In genomic region chr12:117298648-117299225, GRCh38 we compare ENCODE assay signal across 26 cellular contexts.
"Had no signal": no experiment of that assay in that cellular context is flagged by ENCODE, and none has a peak within 500 bp of the region (broad histone marks: within the 10 kb centered on the region; RNA-seq: fewer than 3 reads in every experiment).

No MANE protein-coding gene starts in this region.

- H3K27ac ChIP-seq: gastroesophageal sphincter, heart left ventricle, hepatocyte, neutrophil, pancreas, right atrium auricular region, thoracic aorta, tibial nerve, upper lobe of left lung had no signal

- H3K4me3 Mint-ChIP-seq: central memory CD8-positive, alpha-beta T cell; effector memory CD8-positive, alpha-beta T cell; naive thymus-derived CD4-positive, alpha-beta T cell; nephron had no signal

- H3K27ac Mint-ChIP-seq: effector memory CD8-positive, alpha-beta T cell; naive thymus-derived CD4-positive, alpha-beta T cell; nephron had no signal

- H3K4me3 ChIP-seq: gastroesophageal sphincter, heart left ventricle, hepatocyte, pancreas, right atrium auricular region, smooth muscle cell, thoracic aorta, tibial nerve, upper lobe of left lung had no signal

- DNase-seq: cortex of kidney; effector memory CD8-positive, alpha-beta T cell; foreskin fibroblast; heart left ventricle; kidney; mesenchymal stem cell; midbrain; naive thymus-derived CD4-positive, alpha-beta T cell; pancreas; stimulated activated CD4-positive, alpha-beta T cell treated with anti-CD3 and anti-CD28 coated beads, Interleukin-12 subunit alpha, Interleukin-12 subunit beta, amount 100 ng/mL, for 4 hours; stimulated activated CD4-positive, alpha-beta T cell treated with anti-CD3 and anti-CD28 coated beads, Interleukin-1b, Interleukin-23, amount 100 ng/mL, for 48 hours; stimulated activated CD4-positive, alpha-beta T cell treated with anti-CD3 and anti-CD28 coated beads, Interleukin-4, amount 100 ng/mL, for 1 hour; stimulated activated CD8-positive, alpha-beta memory T cell treated with anti-CD3 and anti-CD28 coated beads, Interleukin-4, amount 100 ng/mL, for 48 hours; stimulated activated naive CD4-positive, alpha-beta T cell treated with Interleukin-2 at 50 U/mL for 16 hours had no signal

- H3K4me1 Mint-ChIP-seq: central memory CD8-positive, alpha-beta T cell had no signal

- H3K9me3 ChIP-seq: neutrophil, pancreas, right atrium auricular region, thoracic aorta, upper lobe of left lung had no signal

- H3K4me1 ChIP-seq: gastroesophageal sphincter, heart left ventricle, pancreas, right atrium auricular region, tibial nerve, upper lobe of left lung had no signal

- H3K27me3 ChIP-seq: hepatocyte, pancreas, right atrium auricular region, tibial nerve, upper lobe of left lung had no signal

- ATAC-seq: effector memory CD8-positive, alpha-beta T cell; gastroesophageal sphincter; heart left ventricle; left lobe of liver; naive thymus-derived CD4-positive, alpha-beta T cell; pancreas; sciatic nerve had no signal

- H3K36me3 ChIP-seq: gastroesophageal sphincter, heart left ventricle, neutrophil, pancreas, right atrium auricular region, thoracic aorta, tibial nerve, upper lobe of left lung had no signal
